8 cellular contexts compared by ENCODE assay signal in genomic region chr6:109094351-109095035, GRCh38. TPM values are rescaled to one million over a fixed set of nuclear protein-coding genes. Genes with fewer than 3 reads are reported as not detected.
DNase-seq lines count a peak whose midpoint lies in the region; ATAC-seq and TF ChIP-seq lines count a peak whose summit lies in the region.

TSS of gene SESN1 (minus strand) at chr6:109094846. CDS start at chr6:109094073, 773 bp downstream.

- TF ChIP-seq CTCF in left ventricle myocardium inferior (IDR thresholded peaks at IDR 0.05; ENCODE audit: borderline replicate concordance) (no peak), prostate gland (IDR thresholded peaks at IDR 0.05) (peak in 1 of 4 experiments; percentile 26)

- ATAC-seq in HG02852 (IDR thresholded peaks at IDR 0.05; ENCODE audit: unreplicated experiment) = peak; percentile 68

- no peaks in the 10 kb centered on the region for H3K27me3 ChIP-seq in left ventricle myocardium inferior (ENCODE audit: low read depth)
- H3K27me3 ChIP-seq in prostate gland (replicated peaks; ENCODE audit: insufficient read depth) = no peaks in the 10 kb centered on the region

- H3K4me3 Mint-ChIP-seq in T-helper 1 cell treated with Interleukin-12 subunit alpha and Interleukin-12 subunit beta and Interleukin-4 antibody, amounts not matched to agents 30 μg/mL and 1 μg/mL, for 36 hours = peak within 1 kb of the TSS; percentile 90

- WGBS in prostate gland = under 1% methylated on average over 53 of the region's 68 CpGs

- intact Hi-C loops in left ventricle myocardium inferior (cut with micrococcal nuclease) (no loop called here), prostate gland (cut with DNase I) (loop anchor here (2.0 kb wide), 1 partner anchor 288 kb away; the partner anchor contains the start of gene CD164)

- H3K4me3 ChIP-seq in left ventricle myocardium inferior (peak within 1 kb of the TSS; percentile 74), prostate gland (peak within 1 kb of the TSS; percentile 50 to 72)

- peak; percentile 78 for DNase-seq in NCI-H146 treated with DMSO at 0.1 percent for 48 hours (lab: John Stamatoyannopoulos, UW; ENCODE audit: unreplicated experiment)
- peak; percentile 90 for DNase-seq in amniotic stem cell (lab: John Stamatoyannopoulos, UW)
- peak; percentile 95 for DNase-seq in left ventricle myocardium inferior
- DNase-seq in prostate gland (ENCODE audit: low spot score) = peak; percentile 90
- DNase-seq in ureter (ENCODE audit: low spot score) = peak; percentile 94

- TF ChIP-seq POLR2A in GM15510 (IDR thresholded peaks at IDR 0.05; ENCODE audit: borderline replicate concordance, extremely low read depth, insufficient read length) = peak; percentile 61
- TF ChIP-seq POLR2A in prostate gland (IDR thresholded peaks at IDR 0.05) = peak; percentile 85

- peak within 1 kb of the TSS; percentile 99 for H3K27ac Mint-ChIP-seq in T-helper 1 cell treated with Interleukin-12 subunit alpha and Interleukin-12 subunit beta and Interleukin-4 antibody, amounts not matched to agents 30 μg/mL and 1 μg/mL, for 36 hours

- H3K9me3 ChIP-seq in left ventricle myocardium inferior (replicated peaks) (no peaks in the 10 kb centered on the region), prostate gland (no peaks in the 10 kb centered on the region)

- H3K4me1 Mint-ChIP-seq in T-helper 1 cell treated with Interleukin-12 subunit alpha and Interleukin-12 subunit beta and Interleukin-4 antibody, amounts not matched to agents 30 μg/mL and 1 μg/mL, for 36 hours (ENCODE audit: low read depth) = peaks cover 54% of the 10 kb centered on the region

- H3K9me3 Mint-ChIP-seq in T-helper 1 cell treated with Interleukin-12 subunit alpha and Interleukin-12 subunit beta and Interleukin-4 antibody, amounts not matched to agents 30 μg/mL and 1 μg/mL, for 36 hours = no peaks in the 10 kb centered on the region

- H3K36me3 ChIP-seq in left ventricle myocardium inferior (peaks cover 3% of the 10 kb centered on the region), prostate gland (no peaks in the 10 kb centered on the region)

- peaks cover 11% of the 10 kb centered on the region for H3K36me3 Mint-ChIP-seq in T-helper 1 cell treated with Interleukin-12 subunit alpha and Interleukin-12 subunit beta and Interleukin-4 antibody, amounts not matched to agents 30 μg/mL and 1 μg/mL, for 36 hours (ENCODE audit: low read depth)

- peak within 1 kb of the TSS; percentile 99 for H3K27ac ChIP-seq in left ventricle myocardium inferior (replicated peaks)
- H3K27ac ChIP-seq in prostate gland = peak within 1 kb of the TSS; percentile 94 to 98

- H3K27me3 Mint-ChIP-seq in T-helper 1 cell treated with Interleukin-12 subunit alpha and Interleukin-12 subunit beta and Interleukin-4 antibody, amounts not matched to agents 30 μg/mL and 1 μg/mL, for 36 hours (ENCODE audit: low read depth) = no peaks in the 10 kb centered on the region

- peaks cover 61% of the 10 kb centered on the region for H3K4me1 ChIP-seq in left ventricle myocardium inferior
- no peaks in the 10 kb centered on the region for H3K4me1 ChIP-seq in prostate gland (replicated peaks)

RNA-seq across cellular contexts. Expression of gene SESN1, which starts in this region (rescaled TPM):
- total RNA-seq in left ventricle myocardium inferior = 44.1 TPM
- total RNA-seq in prostate gland = 100 to 1,000 TPM in 1 of 2 donors, 10 to 100 TPM in 1; 92.2 to 140 TPM
- total RNA-seq in ureter = 40.9 TPM

Comparison
In these comparisons a context has a peak if more than half of its experiments do, and no peak if none do; other contexts are left out.
1. Peak in every context shown above with its lines: DNase-seq, ATAC-seq, H3K4me3 ChIP-seq and H3K27ac ChIP-seq.